Comparison of ENCODE assay signal across 8 cellular contexts in genomic region chrX:110412971-110413726, GRCh38. TPM values are rescaled to one million over a fixed set of nuclear protein-coding genes. Genes with fewer than 3 reads are reported as not detected.
DNase-seq lines count a peak whose midpoint lies in the region; ATAC-seq and TF ChIP-seq lines count a peak whose summit lies in the region.

No MANE protein-coding gene starts in this region.

- peak; percentile 49 for ATAC-seq in GM18868 (IDR thresholded peaks at IDR 0.05; ENCODE audit: unreplicated experiment)
- ATAC-seq in HG03175 (IDR thresholded peaks at IDR 0.05; ENCODE audit: unreplicated experiment), result peak; percentile 75

- DNase-seq in AG09309 (ENCODE audit: low read depth), result no peak
- DNase-seq in NCI-H524 (lab: John Stamatoyannopoulos, UW), result peak; percentile 79 to 86
- DNase-seq in activated CD4-positive, alpha-beta T cell treated with anti-CD3 and anti-CD28 coated beads, Interleukin-2, amount 50 U/mL, for 24 hours (ENCODE audit: low read depth in 1 of 2, low spot score in 1 of 2), result peak; percentile 47 to 48
- peak; percentile 88 for DNase-seq in ecto neural progenitor cell (ENCODE audit: low spot score)
- peak; percentile 57 to 71 for DNase-seq in lung microvascular endothelial cell (ENCODE audit: low read depth in 2 of 2)
- peak; percentile 42 for DNase-seq in stimulated activated CD8-positive, alpha-beta memory T cell treated with anti-CD3 and anti-CD28 coated beads, Interleukin-15, amount 100 ng/mL, for 1 hour (ENCODE audit: low read depth)

- peak; percentile 92 for TF ChIP-seq CTCF in AG09309 (IDR thresholded peaks at IDR 0.05; ENCODE audit: control insufficient read depth, insufficient read depth, low read depth, low read length, missing control alignments)

- no peak overlapping the region for H3K4me3 ChIP-seq in AG09309 (ENCODE audit: control insufficient read depth, low read depth, low read length)

RNA-seq across cellular contexts. Expression of gene RTL9, which starts 54.5 kb away (rescaled TPM):
- not detected in 2 replicates for total RNA-seq in lung microvascular endothelial cell
